Comparison of ENCODE assay signal across 1 cellular context in genomic region chr2:223262946-223263345, GRCh38.
TF ChIP-seq lines count a peak whose summit lies in the region.

No MANE protein-coding gene starts in this region.

TF ChIP-seq in SK-N-SH treated with all-trans-retinoic acid at 6 μM for 48 hours, 23 proteins besides CTCF, POLR2A, EP300 and RAD21 (continued from another document):
- TF ChIP-seq TSHZ2 (CRISPR knock-in tag; IDR thresholded peaks at IDR 0.05) (no peak), GLIS3 (CRISPR knock-in tag; IDR thresholded peaks at IDR 0.05) (peak; percentile 56; the same call in 1 of the 2 replicates), ISL1 (CRISPR knock-in tag; IDR thresholded peaks at IDR 0.05) (peak; percentile 95), SNAI2 (CRISPR knock-in tag; IDR thresholded peaks at IDR 0.05) (no peak), BACH2 (CRISPR knock-in tag; IDR thresholded peaks at IDR 0.05; ENCODE audit: borderline replicate concordance) (no peak), OSR1 (CRISPR knock-in tag; IDR thresholded peaks at IDR 0.05) (no peak), TOX (CRISPR knock-in tag; IDR thresholded peaks at IDR 0.05; ENCODE audit: borderline replicate concordance) (peak; percentile 87), ZFP3 (CRISPR knock-in tag; IDR thresholded peaks at IDR 0.05) (no peak)
